In the genomic region with DNA sequence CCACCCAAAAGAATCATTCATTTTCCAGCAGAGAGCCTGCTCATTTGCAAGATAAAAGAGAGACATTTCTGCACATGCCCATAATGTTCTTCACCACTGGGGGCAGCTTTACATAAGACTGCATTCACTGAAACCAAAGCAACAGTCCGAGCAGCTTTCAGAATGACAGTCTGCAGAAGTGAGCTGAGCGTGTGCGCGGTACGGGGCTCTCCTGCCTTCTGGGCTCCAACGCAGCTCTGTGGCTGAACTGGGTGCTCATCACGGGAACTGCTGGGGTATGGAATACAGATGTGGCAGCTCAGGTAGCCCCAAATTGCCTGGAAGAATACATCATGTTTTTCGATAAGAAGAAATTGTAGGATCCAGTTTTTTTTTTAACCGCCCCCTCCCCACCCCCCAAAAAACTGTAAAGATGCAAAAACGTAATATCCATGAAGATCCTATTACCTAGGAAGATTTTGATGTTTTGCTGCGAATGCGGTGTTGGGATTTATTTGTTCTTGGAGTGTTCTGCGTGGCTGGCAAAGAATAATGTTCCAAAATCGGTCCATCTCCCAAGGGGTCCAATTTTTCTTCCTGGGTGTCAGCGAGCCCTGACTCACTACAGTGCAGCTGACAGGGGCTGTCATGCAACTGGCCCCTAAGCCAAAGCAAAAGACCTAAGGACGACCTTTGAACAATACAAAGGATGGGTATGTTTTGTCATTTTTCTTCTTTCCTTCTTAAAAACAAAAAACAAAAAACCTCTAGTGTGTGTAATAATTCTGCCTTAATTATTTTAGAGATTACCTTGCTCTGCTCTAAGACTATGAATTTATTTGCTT, we compare ENCODE assay signal across 1 cellular context.
A peak's percentile ranks its signal among the peaks of the same experiment; 100 is the strongest.
TF ChIP-seq lines count a peak whose summit lies in the region.

Gene LRRTM3, plus strand, starts transcription at position 141 of the 824 bp plus-strand sequence.

TF ChIP-seq in GM12878, 131 proteins besides CTCF, POLR2A, EP300 and RAD21 (continued from another document):
- TF ChIP-seq, protein P1, sequence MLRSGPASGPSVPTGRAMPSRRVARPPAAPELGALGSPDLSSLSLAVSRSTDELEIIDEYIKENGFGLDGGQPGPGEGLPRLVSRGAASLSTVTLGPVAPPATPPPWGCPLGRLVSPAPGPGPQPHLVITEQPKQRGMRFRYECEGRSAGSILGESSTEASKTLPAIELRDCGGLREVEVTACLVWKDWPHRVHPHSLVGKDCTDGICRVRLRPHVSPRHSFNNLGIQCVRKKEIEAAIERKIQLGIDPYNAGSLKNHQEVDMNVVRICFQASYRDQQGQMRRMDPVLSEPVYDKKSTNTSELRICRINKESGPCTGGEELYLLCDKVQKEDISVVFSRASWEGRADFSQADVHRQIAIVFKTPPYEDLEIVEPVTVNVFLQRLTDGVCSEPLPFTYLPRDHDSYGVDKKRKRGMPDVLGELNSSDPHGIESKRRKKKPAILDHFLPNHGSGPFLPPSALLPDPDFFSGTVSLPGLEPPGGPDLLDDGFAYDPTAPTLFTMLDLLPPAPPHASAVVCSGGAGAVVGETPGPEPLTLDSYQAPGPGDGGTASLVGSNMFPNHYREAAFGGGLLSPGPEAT (IDR thresholded peaks at IDR 0.05; ENCODE audit: low read depth) = no peak
- TF ChIP-seq DPF2 (IDR thresholded peaks at IDR 0.05) (no peak), IRF4 (IDR thresholded peaks at IDR 0.05; ENCODE audit: low read depth, low read length) (0 out of 2 replicates have a peak, but pooled peaks have one; percentile 54), ZBTB11 (CRISPR knock-in tag; IDR thresholded peaks at IDR 0.05) (no peak), HDAC2 (IDR thresholded peaks at IDR 0.05) (no peak), SKIL (IDR thresholded peaks at IDR 0.05; ENCODE audit: low read depth, poor library complexity, severe bottlenecking) (no peak), GABPA (IDR thresholded peaks at IDR 0.05; ENCODE audit: low read depth) (no peak), RELA (IDR thresholded peaks at IDR 0.05; ENCODE audit: borderline replicate concordance, partially characterized antibody) (no peak)
- TF ChIP-seq, protein P2, sequence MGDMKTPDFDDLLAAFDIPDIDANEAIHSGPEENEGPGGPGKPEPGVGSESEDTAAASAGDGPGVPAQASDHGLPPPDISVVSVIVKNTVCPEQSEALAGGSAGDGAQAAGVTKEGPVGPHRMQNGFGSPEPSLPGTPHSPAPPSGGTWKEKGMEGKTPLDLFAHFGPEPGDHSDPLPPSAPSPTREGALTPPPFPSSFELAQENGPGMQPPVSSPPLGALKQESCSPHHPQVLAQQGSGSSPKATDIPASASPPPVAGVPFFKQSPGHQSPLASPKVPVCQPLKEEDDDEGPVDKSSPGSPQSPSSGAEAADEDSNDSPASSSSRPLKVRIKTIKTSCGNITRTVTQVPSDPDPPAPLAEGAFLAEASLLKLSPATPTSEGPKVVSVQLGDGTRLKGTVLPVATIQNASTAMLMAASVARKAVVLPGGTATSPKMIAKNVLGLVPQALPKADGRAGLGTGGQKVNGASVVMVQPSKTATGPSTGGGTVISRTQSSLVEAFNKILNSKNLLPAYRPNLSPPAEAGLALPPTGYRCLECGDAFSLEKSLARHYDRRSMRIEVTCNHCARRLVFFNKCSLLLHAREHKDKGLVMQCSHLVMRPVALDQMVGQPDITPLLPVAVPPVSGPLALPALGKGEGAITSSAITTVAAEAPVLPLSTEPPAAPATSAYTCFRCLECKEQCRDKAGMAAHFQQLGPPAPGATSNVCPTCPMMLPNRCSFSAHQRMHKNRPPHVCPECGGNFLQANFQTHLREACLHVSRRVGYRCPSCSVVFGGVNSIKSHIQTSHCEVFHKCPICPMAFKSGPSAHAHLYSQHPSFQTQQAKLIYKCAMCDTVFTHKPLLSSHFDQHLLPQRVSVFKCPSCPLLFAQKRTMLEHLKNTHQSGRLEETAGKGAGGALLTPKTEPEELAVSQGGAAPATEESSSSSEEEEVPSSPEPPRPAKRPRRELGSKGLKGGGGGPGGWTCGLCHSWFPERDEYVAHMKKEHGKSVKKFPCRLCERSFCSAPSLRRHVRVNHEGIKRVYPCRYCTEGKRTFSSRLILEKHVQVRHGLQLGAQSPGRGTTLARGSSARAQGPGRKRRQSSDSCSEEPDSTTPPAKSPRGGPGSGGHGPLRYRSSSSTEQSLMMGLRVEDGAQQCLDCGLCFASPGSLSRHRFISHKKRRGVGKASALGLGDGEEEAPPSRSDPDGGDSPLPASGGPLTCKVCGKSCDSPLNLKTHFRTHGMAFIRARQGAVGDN (IDR thresholded peaks at IDR 0.05) = no peak
- TF ChIP-seq, protein P3, sequence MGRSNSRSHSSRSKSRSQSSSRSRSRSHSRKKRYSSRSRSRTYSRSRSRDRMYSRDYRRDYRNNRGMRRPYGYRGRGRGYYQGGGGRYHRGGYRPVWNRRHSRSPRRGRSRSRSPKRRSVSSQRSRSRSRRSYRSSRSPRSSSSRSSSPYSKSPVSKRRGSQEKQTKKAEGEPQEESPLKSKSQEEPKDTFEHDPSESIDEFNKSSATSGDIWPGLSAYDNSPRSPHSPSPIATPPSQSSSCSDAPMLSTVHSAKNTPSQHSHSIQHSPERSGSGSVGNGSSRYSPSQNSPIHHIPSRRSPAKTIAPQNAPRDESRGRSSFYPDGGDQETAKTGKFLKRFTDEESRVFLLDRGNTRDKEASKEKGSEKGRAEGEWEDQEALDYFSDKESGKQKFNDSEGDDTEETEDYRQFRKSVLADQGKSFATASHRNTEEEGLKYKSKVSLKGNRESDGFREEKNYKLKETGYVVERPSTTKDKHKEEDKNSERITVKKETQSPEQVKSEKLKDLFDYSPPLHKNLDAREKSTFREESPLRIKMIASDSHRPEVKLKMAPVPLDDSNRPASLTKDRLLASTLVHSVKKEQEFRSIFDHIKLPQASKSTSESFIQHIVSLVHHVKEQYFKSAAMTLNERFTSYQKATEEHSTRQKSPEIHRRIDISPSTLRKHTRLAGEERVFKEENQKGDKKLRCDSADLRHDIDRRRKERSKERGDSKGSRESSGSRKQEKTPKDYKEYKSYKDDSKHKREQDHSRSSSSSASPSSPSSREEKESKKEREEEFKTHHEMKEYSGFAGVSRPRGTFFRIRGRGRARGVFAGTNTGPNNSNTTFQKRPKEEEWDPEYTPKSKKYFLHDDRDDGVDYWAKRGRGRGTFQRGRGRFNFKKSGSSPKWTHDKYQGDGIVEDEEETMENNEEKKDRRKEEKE (IDR thresholded peaks at IDR 0.05) = no peak
TF ChIP-seq in GM12878: peak in this region for 10.
